25 cellular contexts compared by ENCODE assay signal in the genomic region with DNA sequence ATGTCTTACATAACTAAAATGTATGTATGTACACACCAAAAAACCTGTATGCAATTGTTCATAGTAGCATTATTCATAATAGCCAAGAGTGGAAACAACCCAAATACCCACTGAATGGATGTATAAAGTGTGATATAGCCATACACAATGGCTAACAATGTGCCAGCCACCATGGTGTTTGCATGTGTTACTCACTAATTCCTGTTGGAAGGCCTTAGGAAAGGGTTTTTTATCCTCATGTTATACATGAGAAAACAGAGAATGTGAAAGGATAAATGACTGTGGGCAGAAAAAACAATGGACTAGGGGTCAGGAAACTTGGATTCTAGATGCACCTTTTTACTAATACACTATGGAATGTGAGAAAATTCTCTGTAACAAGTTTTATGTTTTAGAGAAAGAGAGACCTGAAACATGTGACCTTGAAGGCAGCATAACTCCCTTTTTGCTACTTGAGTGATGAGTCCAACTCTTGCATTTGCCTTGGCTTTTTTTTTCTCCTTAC.
"Had no signal": no experiment of that assay in that cellular context is flagged by ENCODE, and none has a peak within 500 bp of the region (broad histone marks: within the 10 kb centered on the region; RNA-seq: fewer than 3 reads in every experiment).

No MANE protein-coding gene starts in this region.

- ATAC-seq: activated CD8-positive, alpha-beta T cell treated with anti-CD3 and anti-CD28 coated beads for 36 hours; activated T-cell treated with anti-CD3 and anti-CD28 coated beads, Interleukin-2, amount 50 U/mL, for 72 hours; activated T-helper 17 cell treated with anti-CD3 and anti-CD28 coated beads, Interleukin-2, amount 50 U/mL, for 72 hours; Panc1 had no signal

- H3K4me3 ChIP-seq: ascending aorta, SJSA1 had no signal

- DNase-seq: activated CD4-positive, alpha-beta T cell treated with anti-CD3 and anti-CD28 coated beads, Interleukin-2, amount 10 ng/mL, durations not matched to agents 24 days and 14 days; activated CD4-positive, alpha-beta T cell treated with anti-CD3 and anti-CD28 coated beads, Interleukin-2, amount 50 U/mL, for 4 hours; activated CD8-positive, alpha-beta T cell treated with anti-CD3 and anti-CD28 coated beads for 36 hours; activated effector memory CD4-positive, alpha-beta T cell treated with anti-CD3 and anti-CD28 coated beads, Interleukin-2, amount 50 U/mL, for 16 hours; activated naive CD4-positive, alpha-beta T cell; activated naive CD4-positive, alpha-beta T cell treated with anti-CD3 and anti-CD28 coated beads, Interleukin-2, amount 50 U/mL, for 16 hours; activated naive CD8-positive, alpha-beta T cell treated with anti-CD3 and anti-CD28 coated beads for 36 hours; activated T-cell treated with anti-CD3 and anti-CD28 coated beads, Interleukin-2, amount 50 U/mL, for 1 hour; activated T-cell treated with anti-CD3 and anti-CD28 coated beads, Interleukin-2, amount 50 U/mL, for 72 hours; amygdala; caudate nucleus; cerebellar nuclear complex; NCI-H1092 treated with DMSO at 0.1 percent for 48 hours; NCI-H1417; NCI-H146; NCI-H187 treated with DMSO at 0.1 percent for 48 hours; NCI-H2081; NCI-H345; NCI-H524 treated with DMSO at 0.1 percent for 48 hours; SHP77; SK-N-SH had no signal
